In genomic region chr4:88177981-88178632, GRCh38 we compare ENCODE assay signal across 8 cellular contexts. TPM values are rescaled to one million over a fixed set of nuclear protein-coding genes. Genes with fewer than 3 reads are reported as not detected.
A peak's percentile ranks its signal among the peaks of the same experiment; 100 is the strongest.
DNase-seq lines count a peak whose midpoint lies in the region; ATAC-seq and TF ChIP-seq lines count a peak whose summit lies in the region.
"Had no signal": no experiment of that assay in that cellular context is flagged by ENCODE, and none has a peak within 500 bp of the region (broad histone marks: within the 10 kb centered on the region; RNA-seq: fewer than 3 reads in every experiment).

No MANE protein-coding gene starts in this region.

- H3K9me3 Mint-ChIP-seq in CD4-positive, alpha-beta T cell = peaks cover 2% of the 10 kb centered on the region

- no peaks in the 10 kb centered on the region for H3K36me3 Mint-ChIP-seq in CD4-positive, alpha-beta T cell (ENCODE audit: low read depth)

- H3K36me3 ChIP-seq in heart left ventricle (no peaks in the 10 kb centered on the region), thyroid gland (no peaks in the 10 kb centered on the region), colonic mucosa (no peaks in the 10 kb centered on the region)

- TF ChIP-seq POLR2A in heart left ventricle (IDR thresholded peaks at IDR 0.05) (no peak), thyroid gland (IDR thresholded peaks at IDR 0.05) (no peak)

- no peaks in the 10 kb centered on the region for H3K4me1 Mint-ChIP-seq in CD4-positive, alpha-beta T cell (ENCODE audit: low read depth)

- TF ChIP-seq CTCF in heart left ventricle (IDR thresholded peaks at IDR 0.05) (no peak), thyroid gland (IDR thresholded peaks at IDR 0.05) (no peak), colonic mucosa (IDR thresholded peaks at IDR 0.05) (no peak)
- TF ChIP-seq CTCF in CD4-positive, alpha-beta T cell (IDR thresholded peaks at IDR 0.05) = no peak

- no peak overlapping the region for H3K9ac ChIP-seq in colonic mucosa (ENCODE audit: low read depth in 2 of 2, low read length in 2 of 2)

- DNase-seq in SIG-M5 (lab: John Stamatoyannopoulos, UW) = peak; percentile 21
- DNase-seq in heart left ventricle = peak in 3 of 5 donors; percentile 14 to 32 (median 27)
- DNase-seq in thyroid gland = peak; percentile 70 to 75
- DNase-seq in colonic mucosa = no peak
- no peak for DNase-seq in NCI-H2171 (lab: John Stamatoyannopoulos, UW)
- no peak for DNase-seq in CD4-positive, alpha-beta T cell

- H3K4me3 ChIP-seq in heart left ventricle (no peak overlapping the region), thyroid gland (replicated peaks in 1 of 3) (no peak overlapping the region), colonic mucosa (no peak overlapping the region)

- CTCF ChIA-PET in CD4-positive, alpha-beta T cell (lab: Charles Lee) = no interaction called here

- POLR2A ChIA-PET in CD4-positive, alpha-beta T cell (lab: Charles Lee) = no interaction called here

- 64 to 78% (median 73%) methylated on average over 3 to 4 of the region's 4 CpGs for WGBS in heart left ventricle, 4 donors
- 45 to 65% methylated on average over 3 to 4 of the region's 4 CpGs for WGBS in thyroid gland, 2 donors

- intact Hi-C loops in heart left ventricle (cut with DNase I) (no loop called here), thyroid gland (cut with DNase I) (no loop called here), colonic mucosa (cut with DNase I) (no loop called here)
- intact Hi-C loops in CD4-positive, alpha-beta T cell (cut with DNase I, micrococcal nuclease) = no loop called here

- H3K27me3 ChIP-seq in heart left ventricle (no peaks in the 10 kb centered on the region), thyroid gland (no peaks in the 10 kb centered on the region), colonic mucosa (no peaks in the 10 kb centered on the region)
- H3K27me3 ChIP-seq in CD4-positive, alpha-beta T cell (ENCODE audit: control insufficient read depth, insufficient read depth, low read length) = no peaks in the 10 kb centered on the region

- H3K27me3 Mint-ChIP-seq in CD4-positive, alpha-beta T cell = peaks cover 7% of the 10 kb centered on the region

- H3K27ac ChIP-seq in heart left ventricle = peak overlapping the region in 1 of 12 donors; percentile 13
- H3K27ac ChIP-seq in thyroid gland = peak overlapping the region in 1 of 3 donors; percentile 11
- no peak overlapping the region for H3K27ac ChIP-seq in colonic mucosa
- H3K27ac ChIP-seq in CD4-positive, alpha-beta T cell (ENCODE audit: low read depth, low read length) = no peak overlapping the region

- H3K4me3 Mint-ChIP-seq in CD4-positive, alpha-beta T cell = no peak overlapping the region
- H3K4me3 Mint-ChIP-seq: activated naive CD4-positive, alpha-beta T cell treated with anti-CD3 and anti-CD28 coated beads, Interleukin-2, amount 50 U/mL, for 24 hours had no signal

- H3K4me1 ChIP-seq in heart left ventricle (peaks cover 0 to 15% (median 0%) of the 10 kb centered on the region in 12 donors), thyroid gland (peaks cover 0 to 11% of the 10 kb centered on the region in 2 donors), colonic mucosa (no peaks in the 10 kb centered on the region)

- no peak overlapping the region for H3K27ac Mint-ChIP-seq in CD4-positive, alpha-beta T cell
- H3K27ac Mint-ChIP-seq: activated naive CD4-positive, alpha-beta T cell treated with anti-CD3 and anti-CD28 coated beads, Interleukin-2, amount 50 U/mL, for 24 hours had no signal

- peak; percentile 56 for ATAC-seq in HG02610 (IDR thresholded peaks at IDR 0.05; ENCODE audit: unreplicated experiment)
- ATAC-seq in heart left ventricle = peak in 3 of 4 donors; percentile 34 to 72 (median 42)
- no peak for ATAC-seq in CD4-positive, alpha-beta T cell (ENCODE audit: poor library complexity)

- peaks cover 0 to 9% (median 0%) of the 10 kb centered on the region in 12 donors for H3K9me3 ChIP-seq in heart left ventricle
- no peaks in the 10 kb centered on the region for H3K9me3 ChIP-seq in thyroid gland
- no peaks in the 10 kb centered on the region for H3K9me3 ChIP-seq in colonic mucosa
- H3K9me3 ChIP-seq in CD4-positive, alpha-beta T cell (ENCODE audit: control insufficient read depth, low read length) = no peaks in the 10 kb centered on the region

RNA-seq across cellular contexts. Expression of gene ABCG2, which starts 19.7 kb away (rescaled TPM):
- total RNA-seq in heart left ventricle (1 to 10 TPM in 8 of 9 donors, under 1 TPM in 1; 0.68 to 8.0 (median 3.7) TPM), thyroid gland (10 to 100 TPM in 2 of 4 donors, 1 to 10 TPM in 2; 3.9 to 26.3 (median 9.4) TPM), colonic mucosa (10 to 100 TPM in 1 of 2 donors, 1 to 10 TPM in 1; 7.5 to 18.8 TPM)
- polyA plus RNA-seq in heart left ventricle = under 1 TPM; 0.27 to 0.33 TPM
- total RNA-seq in CD4-positive, alpha-beta T cell = not detected

Comparison
In these comparisons a context has a peak if more than half of its experiments do, and no peak if none do; other contexts are left out.
1. DNase-seq: peak in SIG-M5 (single experiment), heart left ventricle (3 of 5) and thyroid gland (2 of 2); none in colonic mucosa (single experiment), NCI-H2171 (single experiment) and CD4-positive, alpha-beta T cell (0 of 10).